20 cellular contexts compared by ENCODE assay signal in genomic region chr4:51932261-51932660, GRCh38.
DNase-seq lines count a peak whose midpoint lies in the region; TF ChIP-seq lines count a peak whose summit lies in the region.
"Had no signal": no experiment of that assay in that cellular context is flagged by ENCODE, and none has a peak within 500 bp of the region (broad histone marks: within the 10 kb centered on the region; RNA-seq: fewer than 3 reads in every experiment).

No MANE protein-coding gene starts in this region.

- DNase-seq in AG04449 (ENCODE audit: low read depth, low spot score) (peak; percentile 54), GM04503 (ENCODE audit: low read depth) (peak; percentile 64), brain microvascular endothelial cell (peak; percentile 29), kidney glomerular epithelial cell (lab: John Stamatoyannopoulos, UW) (peak; percentile 81), RPMI8226 (no peak), GM10248 (ENCODE audit: extremely low spot score) (no peak), C1 segment of cervical spinal cord (lab: John Stamatoyannopoulos, UW) (no peak)
- DNase-seq in activated T-cell treated with anti-CD3 and anti-CD28 coated beads, Interleukin-2, amount 50 U/mL, for 48 hours, result no peak
- DNase-seq: activated CD8-positive, alpha-beta T cell treated with anti-CD3 and anti-CD28 coated beads for 36 hours; activated T-cell treated with anti-CD3 and anti-CD28 coated beads, Interleukin-2, amount 50 U/mL, for 72 hours; cerebellar nuclear complex; DMS153; midbrain; NCI-H1092; NCI-H2107; NCI-H748 treated with DMSO at 0.1 percent for 48 hours; sigmoid colon; stimulated activated CD4-positive, alpha-beta T cell treated with anti-CD3 and anti-CD28 coated beads, Interleukin-2, amount 100 ng/mL, for 48 hours; substantia nigra; SW 1271 had no signal

- no peaks in the 10 kb centered on the region for H3K27me3 ChIP-seq in brain microvascular endothelial cell (replicated peaks)
- H3K27me3 ChIP-seq: sigmoid colon had no signal

- in situ Hi-C loops in brain microvascular endothelial cell (cut with HindIII; ENCODE audit: low pct_ligation_motif_present, low sequenced_read_pairs), result no loop called here

- TF ChIP-seq CTCF in AG04449 (IDR thresholded peaks at IDR 0.05; ENCODE audit: insufficient read depth, low read length, missing control alignments), result no peak
- TF ChIP-seq CTCF in brain microvascular endothelial cell (IDR thresholded peaks at IDR 0.05; ENCODE audit: low read depth, low read length, missing control alignments), result no peak
- no peak for TF ChIP-seq CTCF in GM10248 (IDR thresholded peaks at IDR 0.05; ENCODE audit: control extremely low read depth, extremely low read depth, low read depth, missing control alignments)

- H3K36me3 ChIP-seq in brain microvascular endothelial cell (replicated peaks), result no peaks in the 10 kb centered on the region
- H3K36me3 ChIP-seq: sigmoid colon had no signal

- H3K27ac ChIP-seq in brain microvascular endothelial cell, result no peak overlapping the region
- H3K27ac ChIP-seq: sigmoid colon had no signal

- POLR2A ChIA-PET in AG04449 (lab: Yijun Ruan, JAX) (no interaction called here), GM10248 (lab: Yijun Ruan, JAX) (no interaction called here)

- CTCF ChIA-PET in AG04449 (lab: Yijun Ruan, JAX), result no interaction called here
- CTCF ChIA-PET in GM10248 (lab: Yijun Ruan, JAX), result interaction anchor here (1.4 kb wide), 1 partner anchor 11 kb away, joined by 4 read pairs; no protein-coding TSS in a partner anchor

- H3K4me3 ChIP-seq in AG04449 (ENCODE audit: low read depth, low read length) (no peak overlapping the region), brain microvascular endothelial cell (ENCODE audit: low read depth, low read length) (no peak overlapping the region)
- H3K4me3 ChIP-seq: sigmoid colon had no signal

Comparison
In these comparisons a context has a peak if more than half of its experiments do, and no peak if none do; other contexts are left out.
1. DNase-seq: peak in AG04449 (single experiment), GM04503 (single experiment), brain microvascular endothelial cell (single experiment) and kidney glomerular epithelial cell (single experiment); none in RPMI8226 (single experiment), GM10248 (single experiment), C1 segment of cervical spinal cord (0 of 14) and activated T-cell treated with anti-CD3 and anti-CD28 coated beads, Interleukin-2, amount 50 U/mL, for 48 hours (0 of 2).